In genomic region chr14:100410056-100410565, GRCh38 we compare ENCODE assay signal across 24 cellular contexts. TPM values are rescaled to one million over a fixed set of nuclear protein-coding genes. Genes with fewer than 3 reads are reported as not detected.
DNase-seq lines count a peak whose midpoint lies in the region; ATAC-seq and TF ChIP-seq lines count a peak whose summit lies in the region.
"Had no signal": no experiment of that assay in that cellular context is flagged by ENCODE, and none has a peak within 500 bp of the region (broad histone marks: within the 10 kb centered on the region; RNA-seq: fewer than 3 reads in every experiment).

No MANE protein-coding gene starts in this region.

- no peak overlapping the region for H3K4me3 ChIP-seq in HUES64 (ENCODE audit: low read length)
- no peak overlapping the region for H3K4me3 ChIP-seq in brain microvascular endothelial cell (ENCODE audit: low read depth, low read length)
- peak overlapping the region; percentile 5 for H3K4me3 ChIP-seq in iPS-18a (ENCODE audit: low read length)
- H3K4me3 ChIP-seq: gastrocnemius medialis, HAP-1, sigmoid colon, tibial artery had no signal

- intact Hi-C loops in sciatic nerve (cut with DNase I): no loop called here

- no peak overlapping the region for H3K9ac ChIP-seq in HUES64 (ENCODE audit: low read depth, low read length)
- H3K9ac ChIP-seq in iPS-18a (ENCODE audit: low read length): no peak overlapping the region

- no peak overlapping the region for H3K27ac Mint-ChIP-seq in endothelial cell (ENCODE audit: unreplicated experiment)
- H3K27ac Mint-ChIP-seq: activated naive CD4-positive, alpha-beta T cell treated with anti-CD3 and anti-CD28 coated beads for 36 hours; IgD-negative memory B cell had no signal

- H3K27ac ChIP-seq in HUES64 (ENCODE audit: low read depth, low read length) (peak overlapping the region; percentile 2; the same call in 1 of the 2 replicates), brain microvascular endothelial cell (peak overlapping the region; percentile 84), iPS-18a (ENCODE audit: low read length) (no peak overlapping the region)
- H3K27ac ChIP-seq: C4-2B, gastrocnemius medialis, sigmoid colon, tibial artery had no signal

- H3K9me3 Mint-ChIP-seq in endothelial cell (ENCODE audit: unreplicated experiment): no peaks in the 10 kb centered on the region
- H3K9me3 Mint-ChIP-seq: activated naive CD4-positive, alpha-beta T cell treated with anti-CD3 and anti-CD28 coated beads for 36 hours; IgD-negative memory B cell had no signal

- H3K4me1 Mint-ChIP-seq in endothelial cell (ENCODE audit: unreplicated experiment): peaks cover 3% of the 10 kb centered on the region

- ATAC-seq in sciatic nerve: peak; percentile 42
- no peak for ATAC-seq in GM21515 (IDR thresholded peaks at IDR 0.05; ENCODE audit: unreplicated experiment)
- ATAC-seq: gastrocnemius medialis had no signal

- no peaks in the 10 kb centered on the region for H3K27me3 ChIP-seq in HUES64 (ENCODE audit: insufficient read depth, low read length)
- H3K27me3 ChIP-seq in brain microvascular endothelial cell (replicated peaks): no peaks in the 10 kb centered on the region
- H3K27me3 ChIP-seq in iPS-18a (ENCODE audit: control insufficient read depth, insufficient read depth, low read length): no peaks in the 10 kb centered on the region
- H3K27me3 ChIP-seq: gastrocnemius medialis, sigmoid colon, tibial artery had no signal

- DNase-seq in brain microvascular endothelial cell (peak; percentile 86), sciatic nerve (ENCODE audit: low spot score) (no peak), endothelial cell (ENCODE audit: low spot score) (no peak), HuH-7 (ENCODE audit: low spot score) (no peak), SKM-1 treated with dmso at 0.1 percent for 144 hours (lab: John Stamatoyannopoulos, UW; ENCODE audit: unreplicated experiment) (no peak)
- DNase-seq: activated CD4-positive, alpha-beta T cell treated with anti-CD3 and anti-CD28 coated beads for 48 hours; activated naive CD4-positive, alpha-beta T cell treated with anti-CD3 and anti-CD28 coated beads for 36 hours; caudate nucleus; EL; gastrocnemius medialis; midbrain; NCI-H1092; NCI-H82; occipital lobe; Right ventricle myocardium superior; sigmoid colon; T-helper 9 cell; tibial artery had no signal

- no peak overlapping the region for H3K4me3 Mint-ChIP-seq in endothelial cell (ENCODE audit: unreplicated experiment)
- H3K4me3 Mint-ChIP-seq: activated naive CD4-positive, alpha-beta T cell treated with anti-CD3 and anti-CD28 coated beads for 36 hours; IgD-negative memory B cell had no signal

- H3K4me1 ChIP-seq in HUES64 (ENCODE audit: insufficient read depth, low read length) (peaks cover 28% of the 10 kb centered on the region), iPS-18a (ENCODE audit: control insufficient read depth, low read depth, low read length) (peaks cover 28% of the 10 kb centered on the region)
- H3K4me1 ChIP-seq: HAP-1, sigmoid colon had no signal

- 24% methylated on average over 8 of the region's 8 CpGs for WGBS in HUES64

- TF ChIP-seq CTCF in brain microvascular endothelial cell (IDR thresholded peaks at IDR 0.05; ENCODE audit: low read depth, low read length, missing control alignments): no peak
- TF ChIP-seq CTCF in endothelial cell (IDR thresholded peaks at IDR 0.05; ENCODE audit: unreplicated experiment): no peak

- no peaks in the 10 kb centered on the region for H3K27me3 Mint-ChIP-seq in endothelial cell (ENCODE audit: unreplicated experiment)
- H3K27me3 Mint-ChIP-seq: IgD-negative memory B cell had no signal

- no peaks in the 10 kb centered on the region for H3K36me3 Mint-ChIP-seq in endothelial cell (ENCODE audit: low read depth, unreplicated experiment)

- H3K36me3 ChIP-seq in HUES64 (ENCODE audit: insufficient read depth, low read length): no peaks in the 10 kb centered on the region
- no peaks in the 10 kb centered on the region for H3K36me3 ChIP-seq in brain microvascular endothelial cell (replicated peaks)
- no peaks in the 10 kb centered on the region for H3K36me3 ChIP-seq in iPS-18a (ENCODE audit: control insufficient read depth, low read depth, low read length)
- H3K36me3 ChIP-seq: gastrocnemius medialis, HAP-1, sigmoid colon had no signal

- H3K9me3 ChIP-seq in HUES64 (ENCODE audit: insufficient read depth, low read depth, low read length) (no peaks in the 10 kb centered on the region), iPS-18a (ENCODE audit: control insufficient read depth, low read depth, low read length) (no peaks in the 10 kb centered on the region)
- H3K9me3 ChIP-seq: gastrocnemius medialis, HAP-1, sigmoid colon, tibial artery had no signal

- in situ Hi-C loops in brain microvascular endothelial cell (cut with HindIII; ENCODE audit: low pct_ligation_motif_present, low sequenced_read_pairs): loop anchor here (25.0 kb wide), 1 partner anchor 252 kb away; no protein-coding TSS in a partner anchor

RNA-seq across cellular contexts. Expression of gene WDR25, which starts 33.8 kb away (rescaled TPM):
- 5.8 TPM for polyA plus RNA-seq in HUES64 (2013, experiment 1 of 2)
- 6.0 TPM for polyA plus RNA-seq in HUES64 (2013, experiment 2 of 2)
- 8.3 TPM for total RNA-seq in sciatic nerve
- total RNA-seq in endothelial cell (ENCODE audit: unreplicated experiment): 14.2 TPM
